In the genomic region with DNA sequence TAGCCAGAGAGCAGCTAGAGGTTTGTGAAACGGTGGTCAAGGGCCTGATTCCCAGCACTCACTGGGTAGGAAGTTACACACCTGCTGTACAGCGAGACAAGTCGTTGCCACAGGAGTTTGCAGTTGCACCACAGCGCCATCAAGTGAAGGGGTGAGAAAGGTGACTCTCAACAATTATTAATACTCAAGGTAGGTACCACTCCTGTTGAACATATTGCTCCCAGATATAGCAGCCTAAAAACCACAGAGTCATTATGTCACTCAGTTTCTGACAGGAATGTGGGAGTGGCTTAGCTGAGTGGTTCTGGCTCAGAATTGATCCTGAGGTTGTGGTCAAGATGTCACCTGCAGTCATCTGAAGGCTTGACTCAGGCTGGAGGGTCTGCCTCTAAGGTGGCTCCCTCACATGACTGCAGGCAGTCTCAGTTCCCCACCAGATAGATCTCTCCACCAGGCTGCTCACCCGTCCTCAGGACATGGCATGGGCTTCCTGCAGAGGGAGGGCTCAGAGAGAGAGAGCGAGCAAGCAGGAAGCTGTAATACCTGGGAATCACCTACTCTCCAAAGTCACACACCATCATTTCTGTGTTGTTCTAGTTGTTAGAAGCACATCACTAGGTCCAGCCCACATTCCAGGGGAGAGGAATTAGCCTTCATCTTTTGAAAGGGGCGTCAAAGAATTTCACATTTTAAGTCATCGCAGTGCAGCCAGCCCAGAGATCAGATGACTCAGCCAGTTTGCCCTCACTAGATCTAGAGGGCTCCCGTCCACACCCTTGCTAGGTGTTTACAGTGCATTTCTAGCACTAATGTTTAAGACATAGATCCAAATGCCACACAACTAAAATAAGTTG, we compare ENCODE assay signal across 8 cellular contexts. TPM values are rescaled to one million over a fixed set of nuclear protein-coding genes. Genes with fewer than 3 reads are reported as not detected.
DNase-seq lines count a peak whose midpoint lies in the region; ATAC-seq and TF ChIP-seq lines count a peak whose summit lies in the region.

No MANE protein-coding gene starts in this region.

- H3K9me3 ChIP-seq in MG63: no peaks in the 10 kb centered on the region

- no peaks in the 10 kb centered on the region for H3K36me3 Mint-ChIP-seq in activated T-cell treated with anti-CD3 and anti-CD28 coated beads, Interleukin-2, amount 50 U/mL, for 24 hours (ENCODE audit: low read depth)
- no peaks in the 10 kb centered on the region for H3K36me3 Mint-ChIP-seq in mesothelial cell of epicardium

- H3K36me3 ChIP-seq in MG63: no peaks in the 10 kb centered on the region

- TF ChIP-seq CTCF in mesothelial cell of epicardium (IDR thresholded peaks at IDR 0.05; ENCODE audit: unreplicated experiment): no peak

- H3K27me3 Mint-ChIP-seq in activated T-cell treated with anti-CD3 and anti-CD28 coated beads, Interleukin-2, amount 50 U/mL, for 24 hours: peaks cover 3% of the 10 kb centered on the region
- no peaks in the 10 kb centered on the region for H3K27me3 Mint-ChIP-seq in mesothelial cell of epicardium (ENCODE audit: low read depth)

- no peak overlapping the region for H3K4me3 Mint-ChIP-seq in activated T-cell treated with anti-CD3 and anti-CD28 coated beads, Interleukin-2, amount 50 U/mL, for 24 hours
- no peak overlapping the region for H3K4me3 Mint-ChIP-seq in mesothelial cell of epicardium

- no peaks in the 10 kb centered on the region for H3K9me3 Mint-ChIP-seq in activated T-cell treated with anti-CD3 and anti-CD28 coated beads, Interleukin-2, amount 50 U/mL, for 24 hours
- no peaks in the 10 kb centered on the region for H3K9me3 Mint-ChIP-seq in mesothelial cell of epicardium

- ATAC-seq in GM18907 (IDR thresholded peaks at IDR 0.05; ENCODE audit: unreplicated experiment) (peak; percentile 74), GM19324 (IDR thresholded peaks at IDR 0.05; ENCODE audit: low FRiP score, unreplicated experiment) (no peak)

- DNase-seq in 8988T (peak; percentile 26), MG63 (peak; percentile 22), mesothelial cell of epicardium (ENCODE audit: low spot score in 2 of 2, unreplicated experiment in 2 of 2) (no peak), NCI-H2171 (lab: John Stamatoyannopoulos, UW) (no peak), NCI-H1436 treated with DMSO at 0.1 percent for 48 hours (lab: John Stamatoyannopoulos, UW) (no peak)
- peak; percentile 44 for DNase-seq in activated T-cell treated with anti-CD3 and anti-CD28 coated beads, Interleukin-2, amount 50 U/mL, for 24 hours

- no peak overlapping the region for H3K4me3 ChIP-seq in MG63

- peaks cover 8% of the 10 kb centered on the region for H3K4me1 Mint-ChIP-seq in activated T-cell treated with anti-CD3 and anti-CD28 coated beads, Interleukin-2, amount 50 U/mL, for 24 hours (ENCODE audit: low read depth)
- H3K4me1 Mint-ChIP-seq in mesothelial cell of epicardium: peaks cover 24% of the 10 kb centered on the region

- no peak overlapping the region for H3K27ac Mint-ChIP-seq in activated T-cell treated with anti-CD3 and anti-CD28 coated beads, Interleukin-2, amount 50 U/mL, for 24 hours
- peak overlapping the region; percentile 23 for H3K27ac Mint-ChIP-seq in mesothelial cell of epicardium

- no peaks in the 10 kb centered on the region for H3K27me3 ChIP-seq in MG63

RNA-seq across cellular contexts. Expression of gene ANO10, which starts 17.0 kb away (rescaled TPM):
- total RNA-seq in MG63 (2014; rRNA removed; shearing (Covaris generic); ENCODE audit: low replicate concordance): 15.0 and 16.6 TPM in 2 replicates
- total RNA-seq in mesothelial cell of epicardium: 27.1 to 30.5 TPM (median 29.8 TPM) in 3 replicates

RNA-seq across cellular contexts. Expression of gene ABHD5, which starts 51.9 kb away (rescaled TPM):
- 15.3 and 20.9 TPM in 2 replicates for total RNA-seq in MG63 (2014; rRNA removed; shearing (Covaris generic); ENCODE audit: low replicate concordance)
- total RNA-seq in mesothelial cell of epicardium: 8.0 to 9.5 TPM (median 8.4 TPM) in 3 replicates

Comparison
In these comparisons a context has a peak if more than half of its experiments do, and no peak if none do; other contexts are left out.
1. DNase-seq: peak in 8988T (single experiment), MG63 (single experiment) and activated T-cell treated with anti-CD3 and anti-CD28 coated beads, Interleukin-2, amount 50 U/mL, for 24 hours (single experiment); none in mesothelial cell of epicardium (0 of 2), NCI-H2171 (single experiment) and NCI-H1436 treated with DMSO at 0.1 percent for 48 hours (single experiment).